ENCODE assay signal across 8 cellular contexts in the genomic region with DNA sequence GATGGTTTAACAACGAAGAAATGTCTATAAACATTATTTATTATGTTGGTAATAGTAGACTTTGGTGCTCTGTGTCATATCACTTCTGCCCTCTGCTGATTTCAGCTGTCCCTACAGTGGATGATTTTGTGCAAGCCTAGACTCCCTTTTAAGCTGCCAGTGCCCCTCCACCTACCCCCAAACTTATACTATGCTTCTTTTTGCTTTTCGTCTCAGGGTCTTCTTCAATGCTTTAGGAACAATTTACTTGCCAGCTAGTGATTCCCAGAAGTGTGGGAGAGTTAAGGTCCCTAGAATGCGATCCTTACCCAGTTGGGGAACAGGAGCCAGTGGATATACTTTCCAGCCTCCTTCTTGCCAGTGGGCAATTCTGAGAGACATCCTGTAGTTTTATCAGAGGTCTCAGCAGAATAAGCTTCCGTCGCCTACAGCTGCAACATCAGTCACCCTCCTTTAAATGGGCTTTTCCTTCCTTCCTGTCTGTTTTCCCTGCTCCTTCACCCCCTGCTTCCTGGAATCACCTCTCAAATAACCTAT. TPM values are rescaled to one million over a fixed set of nuclear protein-coding genes. Genes with fewer than 3 reads are reported as not detected.
DNase-seq lines count a peak whose midpoint lies in the region; ATAC-seq and TF ChIP-seq lines count a peak whose summit lies in the region.

No MANE protein-coding gene starts in this region.

- peaks cover 75% of the 10 kb centered on the region for H3K4me1 Mint-ChIP-seq in activated T-cell treated with anti-CD3 and anti-CD28 coated beads, Interleukin-2, amount 50 U/mL, for 24 hours (ENCODE audit: low read depth)
- peaks cover 56% of the 10 kb centered on the region for H3K4me1 Mint-ChIP-seq in T-helper 2 cell treated with Interferon-gamma antibody and Interleukin-4, amounts not matched to agents 5 μg/mL and 100 μg/mL, for 36 hours (ENCODE audit: low read depth)

- H3K4me3 ChIP-seq in fibroblast of pulmonary artery (replicated peaks; ENCODE audit: low read depth, low read length) = no peak overlapping the region
- peak overlapping the region in 2 of 5 donors; percentile 21 to 22 for H3K4me3 ChIP-seq in subcutaneous abdominal adipose tissue (ENCODE audit: low read depth in 1 of 5, low read length in 5 of 5)

- peak overlapping the region; percentile 90 for H3K27ac ChIP-seq in subcutaneous abdominal adipose tissue (ENCODE audit: low read depth, low read length)

- H3K36me3 Mint-ChIP-seq in activated T-cell treated with anti-CD3 and anti-CD28 coated beads, Interleukin-2, amount 50 U/mL, for 24 hours (ENCODE audit: low read depth) = peaks cover 42% of the 10 kb centered on the region
- peaks cover 27% of the 10 kb centered on the region for H3K36me3 Mint-ChIP-seq in T-helper 2 cell treated with Interferon-gamma antibody and Interleukin-4, amounts not matched to agents 5 μg/mL and 100 μg/mL, for 36 hours (ENCODE audit: low read depth)

- no peaks in the 10 kb centered on the region for H3K27me3 ChIP-seq in subcutaneous abdominal adipose tissue (ENCODE audit: control insufficient read depth in 5 of 5, insufficient read depth in 4 of 5, low read length in 5 of 5)

- H3K27me3 Mint-ChIP-seq in activated T-cell treated with anti-CD3 and anti-CD28 coated beads, Interleukin-2, amount 50 U/mL, for 24 hours = no peaks in the 10 kb centered on the region
- H3K27me3 Mint-ChIP-seq in T-helper 2 cell treated with Interferon-gamma antibody and Interleukin-4, amounts not matched to agents 5 μg/mL and 100 μg/mL, for 36 hours (ENCODE audit: low read depth) = no peaks in the 10 kb centered on the region

- no peak for ATAC-seq in GM18858 (IDR thresholded peaks at IDR 0.05; ENCODE audit: unreplicated experiment)

- H3K4me3 Mint-ChIP-seq in activated T-cell treated with anti-CD3 and anti-CD28 coated beads, Interleukin-2, amount 50 U/mL, for 24 hours = peak overlapping the region; percentile 72
- H3K4me3 Mint-ChIP-seq in T-helper 2 cell treated with Interferon-gamma antibody and Interleukin-4, amounts not matched to agents 5 μg/mL and 100 μg/mL, for 36 hours = peak overlapping the region; percentile 100

- DNase-seq in activated T-cell treated with anti-CD3 and anti-CD28 coated beads, Interleukin-2, amount 50 U/mL, for 24 hours = no peak
- DNase-seq in activated T-cell treated with anti-CD3 and anti-CD28 coated beads, Interleukin-2, amount 50 U/mL, for 1 hour = no peak
- no peak for DNase-seq in T-helper 2 cell treated with Interferon-gamma antibody and Interleukin-4, amounts not matched to agents 5 μg/mL and 100 μg/mL, for 36 hours (ENCODE audit: low spot score)
- no peak for DNase-seq in fibroblast of pulmonary artery (ENCODE audit: low read depth)
- no peak for DNase-seq in SK-N-DZ (ENCODE audit: low spot score)
- no peak for DNase-seq in NCI-H226

- H3K36me3 ChIP-seq in subcutaneous abdominal adipose tissue (ENCODE audit: control insufficient read depth in 5 of 5, insufficient read depth in 5 of 5, low read length in 5 of 5) = no peaks in the 10 kb centered on the region

- H3K27ac Mint-ChIP-seq in activated T-cell treated with anti-CD3 and anti-CD28 coated beads, Interleukin-2, amount 50 U/mL, for 24 hours = peak overlapping the region; percentile 90
- H3K27ac Mint-ChIP-seq in T-helper 2 cell treated with Interferon-gamma antibody and Interleukin-4, amounts not matched to agents 5 μg/mL and 100 μg/mL, for 36 hours = peak overlapping the region; percentile 98

- no peaks in the 10 kb centered on the region for H3K9me3 Mint-ChIP-seq in activated T-cell treated with anti-CD3 and anti-CD28 coated beads, Interleukin-2, amount 50 U/mL, for 24 hours
- H3K9me3 Mint-ChIP-seq in T-helper 2 cell treated with Interferon-gamma antibody and Interleukin-4, amounts not matched to agents 5 μg/mL and 100 μg/mL, for 36 hours = peaks cover 3% of the 10 kb centered on the region

- peaks cover 4 to 39% (median 28%) of the 10 kb centered on the region in 5 donors for H3K4me1 ChIP-seq in subcutaneous abdominal adipose tissue (ENCODE audit: control insufficient read depth in 5 of 5, insufficient read depth in 5 of 5, low read length in 5 of 5)

- peak overlapping the region in 2 of 5 donors; percentile 32 to 66 for H3K9ac ChIP-seq in subcutaneous abdominal adipose tissue (ENCODE audit: low read length in 5 of 5)

- peak; percentile 18 for TF ChIP-seq CTCF in fibroblast of pulmonary artery (IDR thresholded peaks at IDR 0.05; ENCODE audit: low read length, missing control alignments)

- H3K9me3 ChIP-seq in subcutaneous abdominal adipose tissue (ENCODE audit: control insufficient read depth in 5 of 5, low read length in 5 of 5) = no peaks in the 10 kb centered on the region

RNA-seq across cellular contexts. Expression of a gene that starts 4.1 kb away (rescaled TPM):
- 1.0 and 1.4 TPM in 2 replicates for polyA plus RNA-seq in SK-N-DZ (2014; cell fraction: cytosol; rRNA removed)
- polyA plus RNA-seq in SK-N-DZ (2014; cell fraction: nucleus; rRNA removed) = 3.2 and 4.4 TPM in 2 replicates

RNA-seq across cellular contexts. Expression of a gene that starts 18.2 kb away (rescaled TPM):
- 0.28 TPM in 1 of 2 replicates, not detected in the other for polyA plus RNA-seq in SK-N-DZ (2014; cell fraction: cytosol; rRNA removed)
- 0.31 TPM in 1 of 2 replicates, not detected in the other for polyA plus RNA-seq in SK-N-DZ (2014; cell fraction: nucleus; rRNA removed)

RNA-seq across cellular contexts. Expression of a gene that starts 43.6 kb away (rescaled TPM):
- polyA plus RNA-seq in SK-N-DZ (2014; cell fraction: cytosol; rRNA removed) = 1.3 TPM in 1 of 2 replicates, not detected in the other
- not detected in 2 replicates for polyA plus RNA-seq in SK-N-DZ (2014; cell fraction: nucleus; rRNA removed)
